In the genomic region with DNA sequence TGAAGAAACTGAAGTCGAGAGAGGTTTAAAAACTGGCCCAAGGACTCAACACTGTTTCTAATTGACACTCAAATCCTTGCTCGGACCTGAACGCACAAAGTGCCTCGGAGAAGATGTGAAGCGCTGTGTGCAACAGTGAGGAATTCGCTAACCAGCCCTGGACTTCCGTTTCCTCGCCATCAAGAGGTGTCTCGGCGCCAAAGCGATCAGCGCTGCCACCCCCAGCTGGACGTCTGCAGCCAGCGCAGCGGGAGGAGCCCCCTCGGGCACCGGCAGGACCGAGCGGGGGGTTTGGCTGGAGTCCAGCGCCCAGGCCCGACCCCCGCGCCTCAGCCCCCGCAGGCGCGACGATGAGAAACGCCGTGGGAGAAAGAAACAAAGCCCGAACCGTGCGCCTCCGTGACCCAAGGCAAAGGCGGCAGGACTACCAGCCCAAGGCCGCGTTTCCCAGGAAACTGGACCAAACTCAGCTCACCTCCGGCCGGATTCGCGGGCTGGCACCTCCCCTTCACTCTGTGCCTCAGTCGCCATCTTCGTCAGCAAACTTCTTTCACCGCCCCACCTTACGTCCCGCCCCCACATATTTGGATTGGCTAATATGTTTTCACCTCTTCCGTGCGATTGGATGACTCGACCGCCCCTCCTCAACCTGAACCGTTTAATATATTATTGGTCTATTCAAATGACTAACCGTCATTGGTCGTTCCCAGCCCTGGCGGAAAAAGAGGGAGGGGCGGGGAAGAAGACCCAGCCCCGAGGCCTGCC, we compare ENCODE assay signal across 8 cellular contexts. TPM values are rescaled to one million over a fixed set of nuclear protein-coding genes. Genes with fewer than 3 reads are reported as not detected.
DNase-seq lines count a peak whose midpoint lies in the region; ATAC-seq and TF ChIP-seq lines count a peak whose summit lies in the region.

Gene ARHGAP19 (minus strand): TSS at position 541 of the 765 bp plus-strand sequence. CDS start 10 bp downstream, at position 531.

- peaks cover 10% of the 10 kb centered on the region for H3K4me1 ChIP-seq in mammary epithelial cell (ENCODE audit: insufficient read depth, low read length)
- H3K4me1 ChIP-seq in skeletal muscle tissue (ENCODE audit: control insufficient read depth in 3 of 3, insufficient read depth in 3 of 3, low read length in 3 of 3): peaks cover 5 to 7% (median 6%) of the 10 kb centered on the region in 3 donors

- H3K27ac ChIP-seq in AG04450 (ENCODE audit: low read depth, low read length): peak within 1 kb of the TSS; percentile 95
- H3K27ac ChIP-seq in VCaP: peak within 1 kb of the TSS; percentile 85
- peak within 1 kb of the TSS; percentile 93 for H3K27ac ChIP-seq in mammary epithelial cell (ENCODE audit: insufficient read depth, low read depth, low read length)
- H3K27ac ChIP-seq in skeletal muscle tissue (ENCODE audit: low read depth, low read length): peak within 1 kb of the TSS; percentile 90

- H3K4me3 ChIP-seq in AG04450 (ENCODE audit: low read depth, low read length): peak within 1 kb of the TSS; percentile 83
- H3K4me3 ChIP-seq in mammary epithelial cell (replicated peaks in 1 of 3; ENCODE audit: insufficient read depth in 1 of 3, low read depth in 2 of 3, low read length in 3 of 3): peak within 1 kb of the TSS; percentile 77 to 95 (median 90)
- peak within 1 kb of the TSS; percentile 81 for H3K4me3 ChIP-seq in iPS-18c (ENCODE audit: insufficient read depth, low read depth, low read length)
- peak within 1 kb of the TSS; percentile 90 to 95 (median 95) for H3K4me3 ChIP-seq in skeletal muscle tissue (ENCODE audit: low read length in 3 of 3)

- WGBS in mammary epithelial cell (ENCODE audit: low coverage, missing lambda C conversion rate): 3% methylated on average over 32 of the region's 55 CpGs

- H3K27me3 ChIP-seq in AG04450 (ENCODE audit: control insufficient read depth, insufficient read depth, low read length): no peaks in the 10 kb centered on the region
- H3K27me3 ChIP-seq in mammary epithelial cell (ENCODE audit: insufficient read depth, low read length): no peaks in the 10 kb centered on the region
- H3K27me3 ChIP-seq in skeletal muscle tissue (ENCODE audit: control insufficient read depth in 3 of 3, insufficient read depth in 3 of 3, low read length in 3 of 3): no peaks in the 10 kb centered on the region

- TF ChIP-seq CTCF in AG04450 (IDR thresholded peaks at IDR 0.05; ENCODE audit: low read depth, low read length): peak; percentile 18; the same call in 1 of the 2 replicates
- TF ChIP-seq CTCF in VCaP (conservative IDR thresholded peaks at IDR 0.05): peak; percentile 29
- peak; percentile 26 to 42 for TF ChIP-seq CTCF in mammary epithelial cell (conservative IDR thresholded peaks at IDR 0.05 in 1 of 2, IDR thresholded peaks at IDR 0.05 in 1 of 2; ENCODE audit: extremely low read depth in 1 of 2, insufficient read depth in 1 of 2, low read depth in 1 of 2, low read length in 2 of 2)

- peaks cover 26% of the 10 kb centered on the region for H3K79me2 ChIP-seq in mammary epithelial cell (ENCODE audit: insufficient read depth, low read length)

- DNase-seq in AG04450 (ENCODE audit: low read depth, low spot score): peak; percentile 95
- peak; percentile 80 for DNase-seq in NCI-H2196 treated with DMSO at 0.1 percent for 48 hours (lab: John Stamatoyannopoulos, UW; ENCODE audit: unreplicated experiment)
- peak; percentile 99 for DNase-seq in mammary epithelial cell

- POLR2A ChIA-PET in AG04450 (lab: Yijun Ruan, JAX): interaction anchor here (0.7 to 1.5 kb wide), 3 partner anchors 9 to 27 kb away, joined by 4 to 9 read pairs (median 6); partner anchors contain the start of gene FRAT1

- H3K9me3 ChIP-seq in AG04450 (ENCODE audit: control insufficient read depth, insufficient read depth, low read length): no peaks in the 10 kb centered on the region
- H3K9me3 ChIP-seq in mammary epithelial cell (replicated peaks; ENCODE audit: insufficient read depth, low read length): no peaks in the 10 kb centered on the region
- H3K9me3 ChIP-seq in iPS-18c (ENCODE audit: control insufficient read depth, insufficient read depth, low read length): no peaks in the 10 kb centered on the region
- H3K9me3 ChIP-seq in skeletal muscle tissue (ENCODE audit: control insufficient read depth in 3 of 3, low read length in 3 of 3): no peaks in the 10 kb centered on the region

- CTCF ChIA-PET in AG04450 (lab: Charles Lee): interaction anchor here (0.8 to 5.2 kb wide), 2 partner anchors 14 to 20 kb away, joined by 3 to 39 read pairs; no protein-coding TSS in a partner anchor
- CTCF ChIA-PET in mammary epithelial cell (lab: Charles Lee; ENCODE audit: low non-redundant PET): interaction anchor here (0.6 to 0.7 kb wide), 2 partner anchors 13 to 18 kb away, joined by 3 to 4 read pairs; no protein-coding TSS in a partner anchor

- intact Hi-C loops in mammary epithelial cell (cut with micrococcal nuclease): loop anchor here (1.0 kb wide), 2 partner anchors 27 to 41 kb away; partner anchors contain the start of gene FRAT1

- ATAC-seq in GM18870 (IDR thresholded peaks at IDR 0.05; ENCODE audit: unreplicated experiment) (peak; percentile 97), HG03135 (IDR thresholded peaks at IDR 0.05; ENCODE audit: unreplicated experiment) (peak; percentile 97)

- H3K9ac ChIP-seq in mammary epithelial cell (ENCODE audit: insufficient read depth, low read length): peak within 1 kb of the TSS; percentile 89
- peak within 1 kb of the TSS; percentile 88 to 92 (median 89) for H3K9ac ChIP-seq in skeletal muscle tissue (ENCODE audit: low read depth in 1 of 3, low read length in 3 of 3)

- peak within 1 kb of the TSS; percentile 98 for H2AFZ ChIP-seq in mammary epithelial cell (ENCODE audit: low read depth, low read length)

- H3K4me2 ChIP-seq in mammary epithelial cell (ENCODE audit: insufficient read depth, low read depth, low read length): peak within 1 kb of the TSS; percentile 91

- BruUV-seq in mammary epithelial cell (replicated peaks; lab: Mats Ljungman, UMichigan): TSS peak; percentile 63

- H3K36me3 ChIP-seq in mammary epithelial cell (ENCODE audit: insufficient read depth, low read length) (no peaks in the 10 kb centered on the region), skeletal muscle tissue (ENCODE audit: control insufficient read depth in 3 of 3, insufficient read depth in 3 of 3, low read length in 3 of 3) (peaks cover 0 to 3% (median 0%) of the 10 kb centered on the region in 3 donors)

- in situ Hi-C loops in mammary epithelial cell (cut with MboI; ENCODE audit: low sequenced_read_pairs in 2 of 2): no loop called here

- dilution Hi-C loops in mammary epithelial cell (cut with HindIII; ENCODE audit: low sequenced_read_pairs): loop anchor here (5.0 kb wide), 1 partner anchor 55 kb away; no protein-coding TSS in a partner anchor

- H4K20me1 ChIP-seq in mammary epithelial cell (ENCODE audit: insufficient read depth, low read length): no peaks in the 10 kb centered on the region

RNA-seq across cellular contexts. Expression of gene ARHGAP19, which starts in this region (rescaled TPM):
- polyA plus RNA-seq in AG04450 (2011; rRNA removed): 7.8 and 8.6 TPM in 2 replicates
- polyA minus RNA-seq in AG04450 (2011; rRNA and poly(A)+ RNA removed): 4.6 and 7.1 TPM in 2 replicates
- 10 to 100 TPM; 10.8 to 20.5 TPM for total RNA-seq in mammary epithelial cell
- polyA plus RNA-seq in mammary epithelial cell: 7.4 TPM
- 11.0 TPM for polyA minus RNA-seq in mammary epithelial cell
- 13.0 TPM for total RNA-seq in skeletal muscle tissue

Comparison
In these comparisons a context has a peak if more than half of its experiments do, and no peak if none do; other contexts are left out.
1. Peak in every context shown above with its lines: DNase-seq, ATAC-seq, H3K4me3 ChIP-seq and H3K27ac ChIP-seq.